8 cellular contexts compared by ENCODE assay signal in genomic region chr1:7679873-7680790, GRCh38.
DNase-seq lines count a peak whose midpoint lies in the region; ATAC-seq, FAIRE-seq and TF ChIP-seq lines count a peak whose summit lies in the region.

No MANE protein-coding gene starts in this region.

- no peak for FAIRE-seq in HepG2 (lab: Jason Lieb, UNC)

- no peaks in the 10 kb centered on the region for H3K36me3 ChIP-seq in HepG2 (replicated peaks in 1 of 2; ENCODE audit: control insufficient read depth in 1 of 2, insufficient read depth in 2 of 2, low read length in 2 of 2)

- DNase-seq in COR-L47 (lab: John Stamatoyannopoulos, UW) (peak; percentile 80), MV-4-11 (lab: John Stamatoyannopoulos, UW) (peak; percentile 30), dedifferentiated amniotic fluid mesenchymal stem cell (ENCODE audit: extremely low spot score) (peak; percentile 33), HepG2 (ENCODE audit: low spot score) (no peak), NCI-H2107 treated with DMSO at 0.1 percent for 48 hours (lab: John Stamatoyannopoulos, UW; ENCODE audit: unreplicated experiment) (no peak)
- DNase-seq in activated CD4-positive, alpha-beta T cell treated with anti-CD3 and anti-CD28 coated beads for 48 hours = peak; percentile 53
- peak; percentile 33 for DNase-seq in stimulated activated CD4-positive, alpha-beta T cell treated with anti-CD3 and anti-CD28 coated beads, Interleukin-2, amount 100 ng/mL, for 4 hours (ENCODE audit: low read depth)

- in situ Hi-C loops in HepG2 (cut with HindIII; ENCODE audit: extremely low pct_ligation_motif_present, low pct_unique_long_range_greater_than_20kb) = no loop called here

- ATAC-seq in HepG2 = peak; percentile 52
- ATAC-seq in HG03039 (IDR thresholded peaks at IDR 0.05; ENCODE audit: unreplicated experiment) = no peak

- no peak overlapping the region for H2AFZ ChIP-seq in HepG2 (ENCODE audit: low read length)

- no peaks in the 10 kb centered on the region for H3K9me3 ChIP-seq in HepG2 (ENCODE audit: low read length)

- H3K9ac ChIP-seq in HepG2 (ENCODE audit: insufficient read depth, low read depth, low read length) = peak overlapping the region; percentile 69

- peak overlapping the region; percentile 58 to 69 (median 69) for H3K4me3 ChIP-seq in HepG2 (replicated peaks in 1 of 3; ENCODE audit: insufficient read depth in 1 of 3, low read depth in 2 of 3, low read length in 3 of 3)

- peaks cover 72% of the 10 kb centered on the region for H3K4me1 ChIP-seq in HepG2 (ENCODE audit: insufficient read depth, low read length)

- intact Hi-C loops in HepG2 (cut with micrococcal nuclease; ENCODE audit: unreplicated experiment) = loop anchor here (1.0 kb wide), 1 partner anchor 8 kb away; no protein-coding TSS in a partner anchor

- peak overlapping the region; percentile 81 for H3K27ac ChIP-seq in HepG2 (ENCODE audit: extremely low read length, insufficient read depth, low read length)

- peak overlapping the region; percentile 87 for H3K4me2 ChIP-seq in HepG2 (ENCODE audit: low read depth, low read length)

- WGBS in HepG2 (ENCODE audit: low lambda C conversion rate) = 3% methylated on average over 29 of the region's 81 CpGs

- TF ChIP-seq RAD21 in HepG2 (CRISPR knock-in tag; IDR thresholded peaks at IDR 0.05) = peak; percentile 16; the same call in 1 of the 2 replicates

- peak; percentile 38 to 56; a peak in 2 of 4 replicates for TF ChIP-seq POLR2A in HepG2 (IDR thresholded peaks at IDR 0.05; ENCODE audit: insufficient read depth in 1 of 2, low read depth in 2 of 2, low read length in 2 of 2)

- BruUV-seq in HepG2 (replicated peaks; lab: Mats Ljungman, UMichigan) = no TSS peak

- H4K20me1 ChIP-seq in HepG2 (ENCODE audit: insufficient read depth, low read length) = no peaks in the 10 kb centered on the region

- CTCF ChIA-PET in HepG2 (lab: Yijun Ruan, JAX; ENCODE audit: low intra/inter-chr PET ratio, low total read pairs) = no interaction called here

- H3K79me2 ChIP-seq in HepG2 (ENCODE audit: insufficient read depth, low read length) = no peaks in the 10 kb centered on the region

- peaks cover 3 to 13% of the 10 kb centered on the region in 2 experiments; a peak in 3 of 5 replicates for H3K27me3 ChIP-seq in HepG2 (ENCODE audit: control insufficient read depth in 1 of 2, insufficient read depth in 2 of 2, low read length in 2 of 2)

- TF ChIP-seq EP300 in HepG2 (IDR thresholded peaks at IDR 0.05; ENCODE audit: low read depth in 2 of 2, low read length in 2 of 2) (no peak), HepG2 (CRISPR knock-in tag; IDR thresholded peaks at IDR 0.05; ENCODE audit: borderline replicate concordance) (no peak)

- POLR2A ChIA-PET in HepG2 (lab: Yijun Ruan, JAX) = interaction anchor here (0.8 to 7.2 kb wide), 11 partner anchors 9 to 92 kb away, joined by 3 to 94 read pairs (median 4); no protein-coding TSS in a partner anchor

- TF ChIP-seq CTCF in HepG2 (CRISPR knock-in tag; IDR thresholded peaks at IDR 0.05) = no peak; the same call in 1 of the 2 replicates

TF ChIP-seq in HepG2, 621 proteins besides CTCF, POLR2A, EP300 and RAD21 (continues in another document):
- TF ChIP-seq BRF2 (CRISPR knock-in tag; IDR thresholded peaks at IDR 0.05) (0 out of 2 replicates have a peak, but pooled peaks have one; percentile 35), SAFB2 (CRISPR knock-in tag; IDR thresholded peaks at IDR 0.05; ENCODE audit: borderline replicate concordance, low read depth) (no peak), DMTF1 (CRISPR knock-in tag; IDR thresholded peaks at IDR 0.05) (peak; percentile 58; the same call in 1 of the 2 replicates), EEA1 (CRISPR knock-in tag; IDR thresholded peaks at IDR 0.05; ENCODE audit: borderline replicate concordance) (no peak; the same call in 1 of the 2 replicates), KDM2A (CRISPR knock-in tag; IDR thresholded peaks at IDR 0.05; ENCODE audit: borderline replicate concordance, low read depth) (0 out of 2 replicates have a peak, but pooled peaks have one; percentile 12), ZNF451 (CRISPR knock-in tag; IDR thresholded peaks at IDR 0.05) (peak; percentile 63; the same call in 1 of the 2 replicates), SRSF9 (IDR thresholded peaks at IDR 0.05; ENCODE audit: borderline replicate concordance, insufficient read depth, low read depth, low read length, poor library complexity, severe bottlenecking) (no peak), ZNF101 (CRISPR knock-in tag; IDR thresholded peaks at IDR 0.05; ENCODE audit: borderline replicate concordance, low read depth) (peak; percentile 83; the same call in 1 of the 2 replicates), SETDB1 (CRISPR knock-in tag; IDR thresholded peaks at IDR 0.05; ENCODE audit: borderline replicate concordance) (no peak), NFYC (CRISPR knock-in tag; IDR thresholded peaks at IDR 0.05) (no peak), ZNF235 (CRISPR knock-in tag; IDR thresholded peaks at IDR 0.05; ENCODE audit: borderline replicate concordance) (no peak; the same call in 1 of the 2 replicates), DNMT3B (CRISPR knock-in tag; conservative IDR thresholded peaks at IDR 0.05) (no peak), ZNF639 (CRISPR knock-in tag; conservative IDR thresholded peaks at IDR 0.05) (no peak), ZNF292 (CRISPR knock-in tag; IDR thresholded peaks at IDR 0.05; ENCODE audit: borderline replicate concordance, low read depth) (no peak), SYNCRIP (IDR thresholded peaks at IDR 0.05; ENCODE audit: insufficient read depth, low read depth, low read length) (no peak), TBX3 (IDR thresholded peaks at IDR 0.05; ENCODE audit: borderline replicate concordance) (no peak), NCOA1 (CRISPR knock-in tag; IDR thresholded peaks at IDR 0.05) (peak; percentile 69; the same call in 1 of the 2 replicates), ZSCAN5A (CRISPR knock-in tag; IDR thresholded peaks at IDR 0.05; ENCODE audit: borderline replicate concordance) (0 out of 2 replicates have a peak, but pooled peaks have one; percentile 51)

Comparison
In these comparisons a context has a peak if more than half of its experiments do, and no peak if none do; other contexts are left out.
1. DNase-seq: peak in COR-L47 (single experiment), MV-4-11 (single experiment), activated CD4-positive, alpha-beta T cell treated with anti-CD3 and anti-CD28 coated beads for 48 hours (single experiment), dedifferentiated amniotic fluid mesenchymal stem cell (single experiment) and stimulated activated CD4-positive, alpha-beta T cell treated with anti-CD3 and anti-CD28 coated beads, Interleukin-2, amount 100 ng/mL, for 4 hours (single experiment); none in HepG2 (single experiment) and NCI-H2107 treated with DMSO at 0.1 percent for 48 hours (single experiment).